ENCODE assay signal across 1 cellular context in the genomic region with DNA sequence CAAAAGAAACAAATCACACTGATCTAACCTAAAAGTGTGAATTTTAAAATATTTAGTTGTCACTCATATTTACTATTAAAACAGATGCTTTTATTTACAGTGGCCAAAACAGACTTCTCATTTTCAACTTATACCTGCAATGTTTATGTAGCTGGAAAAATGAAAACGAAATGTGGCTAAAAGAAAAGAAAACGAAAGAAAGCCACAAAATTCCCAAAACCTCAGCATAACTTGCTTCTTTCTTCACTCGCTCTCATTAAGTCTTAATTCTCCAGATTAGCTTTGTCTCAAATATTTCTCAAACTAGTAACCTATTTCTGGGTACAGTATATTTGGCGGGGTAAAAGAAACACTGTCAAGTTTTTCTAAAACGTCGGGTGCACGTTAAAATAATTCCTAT.
TF ChIP-seq lines count a peak whose summit lies in the region.

No MANE protein-coding gene starts in this region.

TF ChIP-seq in endothelial cell of umbilical vein, 7 proteins besides CTCF, POLR2A, EP300 and RAD21 (continued from another document):
- TF ChIP-seq, protein P1, sequence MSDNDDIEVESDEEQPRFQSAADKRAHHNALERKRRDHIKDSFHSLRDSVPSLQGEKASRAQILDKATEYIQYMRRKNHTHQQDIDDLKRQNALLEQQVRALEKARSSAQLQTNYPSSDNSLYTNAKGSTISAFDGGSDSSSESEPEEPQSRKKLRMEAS (IDR thresholded peaks at IDR 0.05; ENCODE audit: insufficient read depth, insufficient read length): no peak
- TF ChIP-seq MYC (IDR thresholded peaks at IDR 0.05; ENCODE audit: low read depth, low read length) (no peak), JUN (IDR thresholded peaks at IDR 0.05; ENCODE audit: borderline replicate concordance, insufficient read depth, insufficient read length, low read depth) (no peak), EZH2 (IDR thresholded peaks at IDR 0.05; ENCODE audit: borderline replicate concordance, low read depth, low read length, severe bottlenecking) (no peak)
